In the genomic region with DNA sequence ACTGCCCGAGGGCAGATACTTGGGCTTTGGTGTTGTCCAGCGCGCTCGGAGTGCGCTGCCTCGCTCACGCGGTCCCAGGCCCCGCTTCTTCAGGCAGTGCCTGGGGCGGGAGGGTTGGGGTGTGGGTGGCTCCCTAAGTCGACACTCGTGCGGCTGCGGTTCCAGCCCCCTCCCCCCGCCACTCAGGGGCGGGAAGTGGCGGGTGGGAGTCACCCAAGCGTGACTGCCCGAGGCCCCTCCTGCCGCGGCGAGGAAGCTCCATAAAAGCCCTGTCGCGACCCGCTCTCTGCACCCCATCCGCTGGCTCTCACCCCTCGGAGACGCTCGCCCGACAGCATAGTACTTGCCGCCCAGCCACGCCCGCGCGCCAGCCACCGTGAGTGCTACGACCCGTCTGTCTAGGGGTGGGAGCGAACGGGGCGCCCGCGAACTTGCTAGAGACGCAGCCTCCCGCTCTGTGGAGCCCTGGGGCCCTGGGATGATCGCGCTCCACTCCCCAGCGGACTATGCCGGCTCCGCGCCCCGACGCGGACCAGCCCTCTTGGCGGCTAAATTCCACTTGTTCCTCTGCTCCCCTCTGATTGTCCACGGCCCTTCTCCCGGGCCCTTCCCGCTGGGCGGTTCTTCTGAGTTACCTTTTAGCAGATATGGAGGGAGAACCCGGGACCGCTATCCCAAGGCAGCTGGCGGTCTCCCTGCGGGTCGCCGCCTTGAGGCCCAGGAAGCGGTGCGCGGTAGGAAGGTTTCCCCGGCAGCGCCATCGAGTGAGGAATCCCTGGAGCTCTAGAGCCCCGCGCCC, we compare ENCODE assay signal across 10 cellular contexts.
DNase-seq lines count a peak whose midpoint lies in the region; ATAC-seq and TF ChIP-seq lines count a peak whose summit lies in the region.
"Had no signal": no experiment of that assay in that cellular context is flagged by ENCODE, and none has a peak within 500 bp of the region (broad histone marks: within the 10 kb centered on the region; RNA-seq: fewer than 3 reads in every experiment).

A gene (plus strand): TSS at position 291 of the 799 bp plus-strand sequence. CDS start 1,051 bp downstream, outside the sequence.

- peaks cover 27% of the 10 kb centered on the region for H3K27me3 ChIP-seq in WERI-Rb-1 (ENCODE audit: insufficient read depth, low read depth, severe bottlenecking)

- H3K4me1 Mint-ChIP-seq in stimulated activated naive CD8-positive, alpha-beta T cell treated with anti-CD3 and anti-CD28 coated beads, Interleukin-15, Interleukin-2, amounts not matched to agents 100 ng/mL and 50 ng/mL, for 24 hours (ENCODE audit: low read depth) = peaks cover 14% of the 10 kb centered on the region

- TF ChIP-seq CTCF in WERI-Rb-1 (IDR thresholded peaks at IDR 0.05; ENCODE audit: low read depth, low read length) = no peak

- no peak within 1 kb of the TSS for H3K27ac ChIP-seq in WERI-Rb-1

- H3K27me3 Mint-ChIP-seq in stimulated activated naive CD8-positive, alpha-beta T cell treated with anti-CD3 and anti-CD28 coated beads, Interleukin-15, Interleukin-2, amounts not matched to agents 100 ng/mL and 50 ng/mL, for 24 hours = peaks cover 48% of the 10 kb centered on the region

- peak within 1 kb of the TSS; percentile 56 for H3K4me3 ChIP-seq in WERI-Rb-1 (ENCODE audit: low read depth, low read length)

- ATAC-seq in GM18868 (IDR thresholded peaks at IDR 0.05; ENCODE audit: unreplicated experiment) = no peak

- DNase-seq in NCI-H524 (lab: John Stamatoyannopoulos, UW) (peak; percentile 21 to 56), NCI-H524 treated with DMSO at 0.1 percent for 48 hours (lab: John Stamatoyannopoulos, UW) (no peak), WERI-Rb-1 (peak; percentile 26), iPS-NIHi7 (ENCODE audit: extremely low spot score) (peak; percentile 38), NCI-H446 treated with DMSO at 0.1 percent for 48 hours (lab: John Stamatoyannopoulos, UW) (no peak)
- DNase-seq in effector CD8-positive, alpha-beta T cell (lab: John Stamatoyannopoulos, UW) = no peak
- DNase-seq: HFFc6, RPMI8226 had no signal

- H3K4me3 Mint-ChIP-seq in stimulated activated naive CD8-positive, alpha-beta T cell treated with anti-CD3 and anti-CD28 coated beads, Interleukin-15, Interleukin-2, amounts not matched to agents 100 ng/mL and 50 ng/mL, for 24 hours = peak within 1 kb of the TSS; percentile 74
- H3K4me3 Mint-ChIP-seq: HFFc6 had no signal

- H3K36me3 ChIP-seq in WERI-Rb-1 = no peaks in the 10 kb centered on the region

- H3K9me3 Mint-ChIP-seq in stimulated activated naive CD8-positive, alpha-beta T cell treated with anti-CD3 and anti-CD28 coated beads, Interleukin-15, Interleukin-2, amounts not matched to agents 100 ng/mL and 50 ng/mL, for 24 hours = no peaks in the 10 kb centered on the region
- H3K9me3 Mint-ChIP-seq: HFFc6 had no signal

- H3K9me3 ChIP-seq in WERI-Rb-1 (ENCODE audit: severe bottlenecking) = peaks cover 10% of the 10 kb centered on the region

- no peaks in the 10 kb centered on the region for H3K36me3 Mint-ChIP-seq in stimulated activated naive CD8-positive, alpha-beta T cell treated with anti-CD3 and anti-CD28 coated beads, Interleukin-15, Interleukin-2, amounts not matched to agents 100 ng/mL and 50 ng/mL, for 24 hours (ENCODE audit: low read depth)

- no peak within 1 kb of the TSS for H3K27ac Mint-ChIP-seq in stimulated activated naive CD8-positive, alpha-beta T cell treated with anti-CD3 and anti-CD28 coated beads, Interleukin-15, Interleukin-2, amounts not matched to agents 100 ng/mL and 50 ng/mL, for 24 hours
- H3K27ac Mint-ChIP-seq: HFFc6 had no signal

Comparison
In these comparisons a context has a peak if more than half of its experiments do, and no peak if none do; other contexts are left out.
1. DNase-seq: peak in NCI-H524 (2 of 2), WERI-Rb-1 (single experiment) and iPS-NIHi7 (single experiment); none in NCI-H524 treated with DMSO at 0.1 percent for 48 hours (single experiment), NCI-H446 treated with DMSO at 0.1 percent for 48 hours (single experiment) and effector CD8-positive, alpha-beta T cell (single experiment).